In genomic region chrX:120468825-120469525, GRCh38 we compare ENCODE assay signal across 8 cellular contexts. TPM values are rescaled to one million over a fixed set of nuclear protein-coding genes. Genes with fewer than 3 reads are reported as not detected.
DNase-seq lines count a peak whose midpoint lies in the region; ATAC-seq and TF ChIP-seq lines count a peak whose summit lies in the region.

LAMP2 (minus strand) TSS chrX:120469296; CDS start chrX:120469169, 127 bp downstream.

- ATAC-seq in HG02870 (IDR thresholded peaks at IDR 0.05; ENCODE audit: unreplicated experiment) (peak; percentile 94), T-cell (replicated peaks in 1 of 4) (peak; percentile 97 to 99 (median 98))

- H3K4me3 Mint-ChIP-seq in T-cell: peak within 1 kb of the TSS; percentile 91 to 94 (median 92)

- TF ChIP-seq CTCF in GM13977 (IDR thresholded peaks at IDR 0.05; ENCODE audit: extremely low read depth, insufficient read depth, missing control alignments): no peak
- TF ChIP-seq CTCF in transverse colon (IDR thresholded peaks at IDR 0.05): no peak

- H3K4me1 ChIP-seq in transverse colon: peaks cover 0 to 10% (median 3%) of the 10 kb centered on the region in 4 donors

- H3K4me1 Mint-ChIP-seq in T-cell: peaks cover 27 to 41% (median 32%) of the 10 kb centered on the region in 3 donors

- CTCF ChIA-PET in T-cell (lab: Charles Lee): interaction anchor here (0.6 to 1.5 kb wide), 3 partner anchors 16 to 599 kb away, joined by 3 to 4 read pairs (median 3); no protein-coding TSS in a partner anchor

- WGBS in adipose tissue, 3 donors: 0 to 32% (median 1%) methylated on average over 36 to 50 of the region's 50 CpGs
- 36% methylated on average over 50 of the region's 50 CpGs; no CpG with 5 or more reads in 1 of the 2 donors for WGBS in transverse colon (ENCODE audit: low coverage in 1 of 2), 2 donors

- H3K27me3 ChIP-seq in transverse colon: no peaks in the 10 kb centered on the region

- no peak for TF ChIP-seq EP300 in transverse colon (IDR thresholded peaks at IDR 0.05; ENCODE audit: low read depth)

- H3K4me3 ChIP-seq in transverse colon: peak within 1 kb of the TSS; percentile 50 to 71 (median 68)

- DNase-seq in GM13977 (ENCODE audit: low spot score) (peak; percentile 78), NCI-H146 (lab: John Stamatoyannopoulos, UW) (peak; percentile 91), T-cell (peak; percentile 57 to 82 (median 72)), cardiac septum (ENCODE audit: low spot score) (peak; percentile 92), pons (ENCODE audit: low spot score) (peak; percentile 93), transverse colon (peak; percentile 90)

- no peaks in the 10 kb centered on the region for H3K36me3 Mint-ChIP-seq in T-cell

- H3K27ac Mint-ChIP-seq in T-cell: peak within 1 kb of the TSS; percentile 82 to 86

- peak; percentile 78 for TF ChIP-seq POLR2A in transverse colon (IDR thresholded peaks at IDR 0.05)

- no peaks in the 10 kb centered on the region for H3K36me3 ChIP-seq in transverse colon

- H3K27ac ChIP-seq in adipose tissue (ENCODE audit: low read depth, low read length): peak within 1 kb of the TSS; percentile 72
- H3K27ac ChIP-seq in transverse colon: peak within 1 kb of the TSS; percentile 86 to 93 (median 90)

- no peaks in the 10 kb centered on the region for H3K9me3 Mint-ChIP-seq in T-cell

- intact Hi-C loops in cardiac septum (cut with DNase I) (no loop called here), transverse colon (cut with DNase I; ENCODE audit: low total_unique reads) (loop anchor here (10.0 kb wide), 1 partner anchor 214 kb away; the partner anchor contains the start of gene ZBTB33)

- in situ Hi-C loops in GM13977 (cut with MboI; ENCODE audit: low pct_unique_long_range_greater_than_20kb, low sequenced_read_pairs, unreplicated experiment): no loop called here
- in situ Hi-C loops in transverse colon (cut with MboI; ENCODE audit: low pct_ligation_motif_present in 1 of 4, low pct_unique_long_range_greater_than_20kb in 1 of 4, low sequenced_read_pairs in 3 of 4): loop anchor here in 1 of 4 donors (25.0 kb wide), 1 partner anchor 207 kb away; the partner anchor contains the start of gene ZBTB33

- POLR2A ChIA-PET in T-cell (lab: Charles Lee): interaction anchor here (0.6 kb wide), 2 partner anchors 21 to 156 kb away, joined by 3 to 4 read pairs; no protein-coding TSS in a partner anchor

- no peaks in the 10 kb centered on the region for H3K9me3 ChIP-seq in transverse colon

- peaks cover 0 to 11% of the 10 kb centered on the region in 2 donors for H3K27me3 Mint-ChIP-seq in T-cell

RNA-seq across cellular contexts. Expression of gene LAMP2, which starts in this region (rescaled TPM):
- total RNA-seq in T-cell: 10 to 100 TPM; 21.5 to 32.2 (median 31.5) TPM
- 10 to 100 TPM; 30.5 to 52.3 (median 32.2) TPM for polyA plus RNA-seq in adipose tissue
- total RNA-seq in cardiac septum: 62.1 TPM
- total RNA-seq in transverse colon: 10 to 100 TPM; 44.6 to 93.8 (median 66.0) TPM

Comparison
In these comparisons a context has a peak if more than half of its experiments do, and no peak if none do; other contexts are left out.
1. Peak in every context shown above with its lines: DNase-seq, ATAC-seq, H3K4me3 ChIP-seq and H3K27ac ChIP-seq.